ENCODE assay signal across 9 cellular contexts in genomic region chr9:33472171-33472920, GRCh38. TPM values are rescaled to one million over a fixed set of nuclear protein-coding genes. Genes with fewer than 3 reads are reported as not detected.
DNase-seq lines count a peak whose midpoint lies in the region; ATAC-seq and TF ChIP-seq lines count a peak whose summit lies in the region.
"Had no signal": no experiment of that assay in that cellular context is flagged by ENCODE, and none has a peak within 500 bp of the region (broad histone marks: within the 10 kb centered on the region; RNA-seq: fewer than 3 reads in every experiment).

No MANE protein-coding gene starts in this region.

- H3K4me3 ChIP-seq in AG04450 (ENCODE audit: low read depth, low read length): peak overlapping the region; percentile 99
- H3K4me3 ChIP-seq in HUES48 (ENCODE audit: low read depth, low read length): peak overlapping the region; percentile 92
- peak overlapping the region; percentile 97 for H3K4me3 ChIP-seq in brain microvascular endothelial cell (ENCODE audit: low read depth, low read length)
- H3K4me3 ChIP-seq in mononuclear cell (ENCODE audit: low read length): peak overlapping the region; percentile 82

- H3K4me1 ChIP-seq in HUES48 (ENCODE audit: control insufficient read depth, insufficient read depth, low read length) (0 out of 2 replicates have a peak, but pooled peaks cover 2% of the 10 kb centered on the region), mononuclear cell (ENCODE audit: insufficient read depth, low read length) (peaks cover 23% of the 10 kb centered on the region)

- no peak overlapping the region for H3K27ac ChIP-seq in AG04450 (ENCODE audit: low read depth, low read length)
- peak overlapping the region; percentile 8 for H3K27ac ChIP-seq in HUES48 (ENCODE audit: low read depth, low read length)
- H3K27ac ChIP-seq in brain microvascular endothelial cell: no peak overlapping the region

- no peak overlapping the region for H3K9ac ChIP-seq in HUES48 (ENCODE audit: low read depth, low read length)

- POLR2A ChIA-PET in AG04450 (lab: Yijun Ruan, JAX): interaction anchor here (0.5 kb wide), 1 partner anchor 14 kb away, joined by 3 read pairs; no protein-coding TSS in a partner anchor

- H3K27me3 ChIP-seq in AG04450 (ENCODE audit: control insufficient read depth, insufficient read depth, low read length) (no peaks in the 10 kb centered on the region), HUES48 (ENCODE audit: control insufficient read depth, insufficient read depth, low read length) (no peaks in the 10 kb centered on the region), brain microvascular endothelial cell (replicated peaks) (no peaks in the 10 kb centered on the region), mononuclear cell (ENCODE audit: insufficient read depth, low read length) (no peaks in the 10 kb centered on the region)

- DNase-seq in AG04450 (ENCODE audit: low read depth, low spot score) (no peak), brain microvascular endothelial cell (no peak)
- DNase-seq in activated effector memory CD4-positive, alpha-beta T cell treated with anti-CD3 and anti-CD28 coated beads, Interleukin-2, amount 50 U/mL, for 16 hours: no peak

- CTCF ChIA-PET in AG04450 (lab: Charles Lee): interaction anchor here (0.7 to 4.4 kb wide), 8 partner anchors 20 to 329 kb away, joined by 3 to 47 read pairs (median 4); no protein-coding TSS in a partner anchor

- in situ Hi-C loops in brain microvascular endothelial cell (cut with HindIII; ENCODE audit: low pct_ligation_motif_present, low sequenced_read_pairs): no loop called here

- ATAC-seq in HG03139 (IDR thresholded peaks at IDR 0.05; ENCODE audit: unreplicated experiment) (no peak), HG03196 (IDR thresholded peaks at IDR 0.05; ENCODE audit: unreplicated experiment) (no peak), HG02623 (IDR thresholded peaks at IDR 0.05; ENCODE audit: unreplicated experiment) (no peak)

- H3K9me3 ChIP-seq in AG04450 (ENCODE audit: control insufficient read depth, insufficient read depth, low read length) (no peaks in the 10 kb centered on the region), HUES48 (ENCODE audit: control insufficient read depth, insufficient read depth, low read length) (no peaks in the 10 kb centered on the region), mononuclear cell (ENCODE audit: low read depth, low read length) (no peaks in the 10 kb centered on the region)

- TF ChIP-seq CTCF in AG04450 (IDR thresholded peaks at IDR 0.05; ENCODE audit: low read depth, low read length) (no peak), brain microvascular endothelial cell (IDR thresholded peaks at IDR 0.05; ENCODE audit: low read depth, low read length, missing control alignments) (no peak)

- H3K36me3 ChIP-seq in HUES48 (ENCODE audit: control insufficient read depth, insufficient read depth, low read length) (peaks cover 47% of the 10 kb centered on the region), brain microvascular endothelial cell (replicated peaks) (peaks cover 48% of the 10 kb centered on the region)

RNA-seq across cellular contexts. Expression of gene NOL6, which starts 1.4 kb away (rescaled TPM):
- polyA plus RNA-seq in AG04450 (2011; rRNA removed): 34.7 and 42.6 TPM in 2 replicates
- 49.7 and 60.8 TPM in 2 replicates for polyA minus RNA-seq in AG04450 (2011; rRNA and poly(A)+ RNA removed)
- 15.6 TPM for total RNA-seq in mononuclear cell

RNA-seq across cellular contexts. Expression of gene AQP3, which starts 25.0 kb away (rescaled TPM):
- polyA plus RNA-seq in AG04450 (2011; rRNA removed): 10.6 and 12.4 TPM in 2 replicates
- polyA minus RNA-seq in AG04450 (2011; rRNA and poly(A)+ RNA removed): 9.3 and 17.9 TPM in 2 replicates
- total RNA-seq in mononuclear cell: 22.1 TPM

RNA-seq across cellular contexts. Expression of gene ANKRD18B, which starts 51.7 kb away (rescaled TPM):
- polyA plus RNA-seq in AG04450 (2011; rRNA removed): 5.9 and 8.6 TPM in 2 replicates
- polyA minus RNA-seq in AG04450 (2011; rRNA and poly(A)+ RNA removed): 5.5 and 6.1 TPM in 2 replicates
- 1.2 TPM for total RNA-seq in mononuclear cell
- total RNA-seq: RPMI7951 had no signal
